ENCODE assay signal across 25 cellular contexts in genomic region chr2:235463893-235464292, GRCh38. TPM values are rescaled to one million over a fixed set of nuclear protein-coding genes. Genes with fewer than 3 reads are reported as not detected.
DNase-seq lines count a peak whose midpoint lies in the region; ATAC-seq, FAIRE-seq and TF ChIP-seq lines count a peak whose summit lies in the region.
"Had no signal": no experiment of that assay in that cellular context is flagged by ENCODE, and none has a peak within 500 bp of the region (broad histone marks: within the 10 kb centered on the region; RNA-seq: fewer than 3 reads in every experiment).

No MANE protein-coding gene starts in this region.

- WGBS in testis, 2 donors, result 59 to 67% methylated on average over 3 of the region's 3 CpGs

- peak; percentile 18 for FAIRE-seq in bronchial epithelial cell (lab: Jason Lieb, UNC)
- FAIRE-seq: endothelial cell of umbilical vein had no signal

- ATAC-seq in left lung (peak; percentile 80), HG03457 (IDR thresholded peaks at IDR 0.05; ENCODE audit: unreplicated experiment) (no peak)
- ATAC-seq: activated naive CD4-positive, alpha-beta T cell treated with anti-CD3 and anti-CD28 coated beads, Interleukin-2, amount 50 U/mL, for 72 hours; activated T-helper 17 cell treated with anti-CD3 and anti-CD28 coated beads, Interleukin-2, amount 50 U/mL, for 72 hours; CD8-positive, alpha-beta T cell; naive thymus-derived CD8-positive, alpha-beta T cell had no signal

- H3K36me3 ChIP-seq in bronchial epithelial cell (ENCODE audit: control insufficient read depth, insufficient read depth, low read length) (no peaks in the 10 kb centered on the region), left lung (no peaks in the 10 kb centered on the region), testis (ENCODE audit: low read depth, missing control alignments) (no peaks in the 10 kb centered on the region)
- H3K36me3 ChIP-seq: transverse colon had no signal

- TF ChIP-seq CTCF in bronchial epithelial cell (IDR thresholded peaks at IDR 0.05; ENCODE audit: insufficient read depth, low read length, severe bottlenecking), result no peak
- TF ChIP-seq CTCF in left lung (IDR thresholded peaks at IDR 0.05), result no peak
- TF ChIP-seq CTCF in testis (IDR thresholded peaks at IDR 0.05), result no peak

- H3K4me1 ChIP-seq in left lung (no peaks in the 10 kb centered on the region), testis (no peaks in the 10 kb centered on the region)

- H3K27me3 ChIP-seq in bronchial epithelial cell (ENCODE audit: control insufficient read depth, insufficient read depth, low read length), result peaks cover 1% of the 10 kb centered on the region
- no peaks in the 10 kb centered on the region for H3K27me3 ChIP-seq in left lung
- H3K27me3 ChIP-seq in testis, result no peaks in the 10 kb centered on the region
- H3K27me3 ChIP-seq: transverse colon had no signal

- no peak overlapping the region for H3K27ac ChIP-seq in left lung
- H3K27ac ChIP-seq in testis, result no peak overlapping the region
- H3K27ac ChIP-seq: transverse colon had no signal

- H3K4me3 ChIP-seq in bronchial epithelial cell (ENCODE audit: low read depth, low read length), result no peak overlapping the region
- no peak overlapping the region for H3K4me3 ChIP-seq in left lung
- no peak overlapping the region for H3K4me3 ChIP-seq in testis
- H3K4me3 ChIP-seq: transverse colon had no signal

- no peak for TF ChIP-seq POLR2A in testis (IDR thresholded peaks at IDR 0.05)

- intact Hi-C loops in left lung (cut with DNase I) (no loop called here), testis (cut with DNase I; ENCODE audit: low total_unique reads) (no loop called here)

- H3K9me3 ChIP-seq in left lung (no peaks in the 10 kb centered on the region), testis (no peaks in the 10 kb centered on the region)
- H3K9me3 ChIP-seq: transverse colon had no signal

- DNase-seq in NCI-H2029 (lab: John Stamatoyannopoulos, UW) (peak; percentile 6), NCI-H2029 treated with DMSO at 0.1 percent for 48 hours (lab: John Stamatoyannopoulos, UW) (no peak), bronchial epithelial cell (ENCODE audit: low read depth) (no peak), left lung (peak in 1 of 2 donors; percentile 62), testis (peak; percentile 69), H4 (ENCODE audit: low spot score) (no peak)
- DNase-seq in central memory CD4-positive, alpha-beta T cell, result no peak
- DNase-seq: 8988T; activated CD4-positive, alpha-beta T cell treated with anti-CD3 and anti-CD28 coated beads, Interleukin-2, amount 50 U/mL, for 48 hours; activated CD8-positive, alpha-beta memory T cell treated with anti-CD3 and anti-CD28 coated beads, Interleukin-2, amount 50 U/mL, for 48 hours; AML-193; aorta; CD8-positive, alpha-beta T cell; DMS153; GDM1; IMR-90; naive thymus-derived CD8-positive, alpha-beta T cell; NCI-H1436; NCI-H526; stimulated activated CD4-positive, alpha-beta T cell treated with anti-CD3 and anti-CD28 coated beads, Interleukin-15, amount 100 ng/mL, for 24 hours; transverse colon had no signal

RNA-seq across cellular contexts. Expression of gene AGAP1, which starts 29.9 kb away (rescaled TPM):
- 17.9 and 22.4 TPM in 2 replicates for total RNA-seq in bronchial epithelial cell
- 10 to 100 TPM; 25.3 to 25.4 TPM for total RNA-seq in left lung
- total RNA-seq in testis, result 10 to 100 TPM; 40.7 to 45.5 TPM
- 21.4 TPM for polyA plus RNA-seq in testis (ENCODE audit: insufficient read depth, low read depth, low replicate concordance)
- 5.3 and 7.0 TPM in 2 replicates for total RNA-seq in H4 (2014; rRNA removed; shearing (Covaris generic))

Comparison
In these comparisons a context has a peak if more than half of its experiments do, and no peak if none do; other contexts are left out.
1. DNase-seq: peak in NCI-H2029 (single experiment) and testis (single experiment); none in NCI-H2029 treated with DMSO at 0.1 percent for 48 hours (single experiment), bronchial epithelial cell (single experiment), central memory CD4-positive, alpha-beta T cell (single experiment) and H4 (single experiment).